ENCODE assay signal across 30 cellular contexts in the genomic region with DNA sequence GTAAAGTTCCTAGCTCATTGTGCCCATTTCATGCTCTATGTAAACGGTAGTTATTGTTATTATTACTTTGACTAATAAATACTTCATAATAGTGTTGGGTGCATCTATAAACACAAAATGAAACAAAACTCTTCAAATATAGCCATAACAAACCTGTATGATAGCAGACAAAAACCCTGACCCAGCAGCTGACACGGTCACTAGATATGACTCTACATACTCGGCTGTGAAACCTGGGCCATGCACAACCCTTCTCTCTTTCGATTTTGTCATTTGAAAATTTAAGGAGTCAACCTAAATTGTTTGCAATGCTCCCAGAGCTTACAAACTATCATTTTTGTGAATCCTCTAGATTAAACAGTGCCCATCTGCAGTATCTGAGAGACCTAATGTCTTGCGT. TPM values are rescaled to one million over a fixed set of nuclear protein-coding genes. Genes with fewer than 3 reads are reported as not detected.
DNase-seq lines count a peak whose midpoint lies in the region; ATAC-seq and TF ChIP-seq lines count a peak whose summit lies in the region.
"Had no signal": no experiment of that assay in that cellular context is flagged by ENCODE, and none has a peak within 500 bp of the region (broad histone marks: within the 10 kb centered on the region; RNA-seq: fewer than 3 reads in every experiment).

No MANE protein-coding gene starts in this region.

- H3K9me3 ChIP-seq in endodermal cell (ENCODE audit: control insufficient read depth, low read length): no peaks in the 10 kb centered on the region
- H3K9me3 ChIP-seq: ascending aorta, heart right ventricle, tibial nerve had no signal

- no peak overlapping the region for H3K27ac Mint-ChIP-seq in endodermal cell
- no peak overlapping the region for H3K27ac Mint-ChIP-seq in activated naive CD4-positive, alpha-beta T cell treated with anti-CD3 and anti-CD28 coated beads for 36 hours
- H3K27ac Mint-ChIP-seq: activated CD4-positive, alpha-beta T cell treated with anti-CD3 and anti-CD28 coated beads, Interleukin-2, amount 10 ng/mL, durations not matched to agents 24 days and 14 days; activated naive CD4-positive, alpha-beta T cell treated with anti-CD3 and anti-CD28 coated beads, Interleukin-2, amount 50 U/mL, for 72 hours; activated T-helper 1 cell treated with anti-CD3 and anti-CD28 coated beads, Interleukin-12 subunit alpha, Interleukin-12 subunit beta, Interleukin-2, Interleukin-4 antibody, amounts not matched to agents 30 ng/mL and 10 ng/mL and 1 ng/mL, durations not matched to agents 14 hours and 24 hours and 36 hours; CD4-positive, alpha-beta memory T cell; naive B cell; T-helper 1 cell treated with Interleukin-12 subunit alpha and Interleukin-12 subunit beta and Interleukin-4 antibody, amounts not matched to agents 30 μg/mL and 1 μg/mL, for 36 hours had no signal

- H3K27ac ChIP-seq in endodermal cell (ENCODE audit: low read depth, low read length): no peak overlapping the region
- H3K27ac ChIP-seq: ascending aorta, epithelial cell of prostate, tibial nerve had no signal

- H3K4me1 Mint-ChIP-seq in endodermal cell: peaks cover 53% of the 10 kb centered on the region
- peaks cover 3% of the 10 kb centered on the region for H3K4me1 Mint-ChIP-seq in activated naive CD4-positive, alpha-beta T cell treated with anti-CD3 and anti-CD28 coated beads for 36 hours (ENCODE audit: low read depth)
- H3K4me1 Mint-ChIP-seq: activated CD4-positive, alpha-beta T cell treated with anti-CD3 and anti-CD28 coated beads, Interleukin-2, amount 10 ng/mL, durations not matched to agents 24 days and 14 days; CD4-positive, alpha-beta memory T cell had no signal

- peak; percentile 60 for ATAC-seq in GM18870 (IDR thresholded peaks at IDR 0.05; ENCODE audit: unreplicated experiment)
- ATAC-seq in HG02763 (IDR thresholded peaks at IDR 0.05; ENCODE audit: unreplicated experiment): peak; percentile 31
- peak; percentile 30 for ATAC-seq in HG03469 (IDR thresholded peaks at IDR 0.05; ENCODE audit: unreplicated experiment)
- ATAC-seq: activated naive CD4-positive, alpha-beta T cell treated with anti-CD3 and anti-CD28 coated beads, Interleukin-2, amount 50 U/mL, for 72 hours; Panc1; stimulated activated naive CD8-positive, alpha-beta T cell treated with anti-CD3 and anti-CD28 coated beads, Interleukin-15, Interleukin-2, amounts not matched to agents 100 U/mL and 50 U/mL, for 24 hours had no signal

- DNase-seq in endodermal cell: no peak
- DNase-seq in DMS79 treated with DMSO at 0.1 percent for 48 hours (lab: John Stamatoyannopoulos, UW): no peak
- DNase-seq in HuH-7 (ENCODE audit: low spot score): no peak
- no peak for DNase-seq in activated naive CD4-positive, alpha-beta T cell treated with anti-CD3 and anti-CD28 coated beads for 36 hours
- DNase-seq in cardiac septum (ENCODE audit: low spot score): no peak
- DNase-seq: activated CD4-positive, alpha-beta T cell treated with anti-CD3 and anti-CD28 coated beads, Interleukin-2, amount 10 ng/mL, durations not matched to agents 24 days and 14 days; CD4-positive, alpha-beta memory T cell; DMS153; GF-D8; heart right ventricle; left cardiac atrium; naive B cell; NCI-H1048; NCI-H187 treated with DMSO at 0.1 percent for 48 hours; stimulated activated CD4-positive, alpha-beta T cell treated with anti-CD3 and anti-CD28 coated beads, Interleukin-2, amount 100 ng/mL, for 48 hours; stimulated activated naive CD8-positive, alpha-beta T cell treated with anti-CD3 and anti-CD28 coated beads, Interleukin-15, Interleukin-2, amounts not matched to agents 100 U/mL and 50 U/mL, for 24 hours had no signal

- H3K36me3 ChIP-seq in endodermal cell (ENCODE audit: control insufficient read depth, insufficient read depth, low read length): no peaks in the 10 kb centered on the region
- H3K36me3 ChIP-seq: ascending aorta, heart right ventricle, tibial nerve had no signal

- peaks cover 24% of the 10 kb centered on the region for H3K27me3 Mint-ChIP-seq in endodermal cell (ENCODE audit: insufficient read depth)
- peaks cover 24% of the 10 kb centered on the region for H3K27me3 Mint-ChIP-seq in activated naive CD4-positive, alpha-beta T cell treated with anti-CD3 and anti-CD28 coated beads for 36 hours (ENCODE audit: low read depth)

- H3K4me3 ChIP-seq in endodermal cell (ENCODE audit: low read length): peak overlapping the region; percentile 37
- H3K4me3 ChIP-seq: ascending aorta, heart right ventricle, smooth muscle cell, tibial nerve had no signal

- CTCF ChIA-PET in activated naive CD4-positive, alpha-beta T cell treated with anti-CD3 and anti-CD28 coated beads for 36 hours (lab: Charles Lee): interaction anchor here (1.1 to 2.3 kb wide), 3 partner anchors 9 to 154 kb away, joined by 3 to 7 read pairs (median 4); no protein-coding TSS in a partner anchor

- intact Hi-C loops in activated naive CD4-positive, alpha-beta T cell treated with anti-CD3 and anti-CD28 coated beads for 36 hours (cut with micrococcal nuclease): no loop called here
- intact Hi-C loops in cardiac septum (cut with DNase I): no loop called here

- TF ChIP-seq CTCF in endodermal cell (conservative IDR thresholded peaks at IDR 0.05): no peak

- H3K4me1 ChIP-seq in endodermal cell (ENCODE audit: control insufficient read depth, insufficient read depth, low read length): peaks cover 10% of the 10 kb centered on the region
- H3K4me1 ChIP-seq: tibial nerve had no signal

- H3K9ac ChIP-seq in endodermal cell (ENCODE audit: extremely low read depth, low read length, poor library complexity, severe bottlenecking): no peak overlapping the region

- 79 to 100% methylated on average over 3 to 4 of the region's 5 CpGs for WGBS in endodermal cell (ENCODE audit: insufficient coverage in 1 of 2, insufficient read length in 1 of 2), 2 experiments

- H3K36me3 Mint-ChIP-seq in endodermal cell (ENCODE audit: low read depth): no peaks in the 10 kb centered on the region
- H3K36me3 Mint-ChIP-seq in activated naive CD4-positive, alpha-beta T cell treated with anti-CD3 and anti-CD28 coated beads for 36 hours (ENCODE audit: low read depth): no peaks in the 10 kb centered on the region
- H3K36me3 Mint-ChIP-seq: activated naive CD4-positive, alpha-beta T cell treated with anti-CD3 and anti-CD28 coated beads, Interleukin-2, amount 50 U/mL, for 72 hours; CD4-positive, alpha-beta memory T cell had no signal

- H3K9me3 Mint-ChIP-seq in endodermal cell: no peaks in the 10 kb centered on the region
- no peaks in the 10 kb centered on the region for H3K9me3 Mint-ChIP-seq in activated naive CD4-positive, alpha-beta T cell treated with anti-CD3 and anti-CD28 coated beads for 36 hours
- H3K9me3 Mint-ChIP-seq: activated CD4-positive, alpha-beta T cell treated with anti-CD3 and anti-CD28 coated beads, Interleukin-2, amount 10 ng/mL, durations not matched to agents 24 days and 14 days; activated naive CD4-positive, alpha-beta T cell treated with anti-CD3 and anti-CD28 coated beads, Interleukin-2, amount 50 U/mL, for 72 hours; activated T-helper 1 cell treated with anti-CD3 and anti-CD28 coated beads, Interleukin-12 subunit alpha, Interleukin-12 subunit beta, Interleukin-2, Interleukin-4 antibody, amounts not matched to agents 30 ng/mL and 10 ng/mL and 1 ng/mL, durations not matched to agents 14 hours and 24 hours and 36 hours; T-helper 1 cell treated with Interleukin-12 subunit alpha and Interleukin-12 subunit beta and Interleukin-4 antibody, amounts not matched to agents 30 μg/mL and 1 μg/mL, for 36 hours had no signal

- no peak overlapping the region for H3K4me3 Mint-ChIP-seq in endodermal cell
- H3K4me3 Mint-ChIP-seq in activated naive CD4-positive, alpha-beta T cell treated with anti-CD3 and anti-CD28 coated beads for 36 hours: no peak overlapping the region
- H3K4me3 Mint-ChIP-seq: activated CD4-positive, alpha-beta T cell treated with anti-CD3 and anti-CD28 coated beads, Interleukin-2, amount 10 ng/mL, durations not matched to agents 24 days and 14 days; activated T-helper 1 cell treated with anti-CD3 and anti-CD28 coated beads, Interleukin-12 subunit alpha, Interleukin-12 subunit beta, Interleukin-2, Interleukin-4 antibody, amounts not matched to agents 30 ng/mL and 10 ng/mL and 1 ng/mL, durations not matched to agents 14 hours and 24 hours and 36 hours; CD4-positive, alpha-beta memory T cell; T-helper 1 cell treated with Interleukin-12 subunit alpha and Interleukin-12 subunit beta and Interleukin-4 antibody, amounts not matched to agents 30 μg/mL and 1 μg/mL, for 36 hours had no signal

- H3K27me3 ChIP-seq in endodermal cell (ENCODE audit: control insufficient read depth, insufficient read depth, low read length, poor library complexity, severe bottlenecking): no peaks in the 10 kb centered on the region
- H3K27me3 ChIP-seq: ascending aorta, heart right ventricle, tibial nerve had no signal

RNA-seq across cellular contexts. Expression of gene RGS13, which starts 8.0 kb away (rescaled TPM):
- total RNA-seq in endodermal cell (not detected), cardiac septum (0.27 TPM)
- 0.25 TPM for polyA plus RNA-seq in endodermal cell (2013, experiment 1 of 2)
- 0.17 TPM for polyA plus RNA-seq in endodermal cell (2013, experiment 2 of 2)
- total RNA-seq in activated naive CD4-positive, alpha-beta T cell treated with anti-CD3 and anti-CD28 coated beads for 36 hours: not detected
- total RNA-seq: activated CD4-positive, alpha-beta T cell treated with anti-CD3 and anti-CD28 coated beads, Interleukin-2, amount 10 ng/mL, durations not matched to agents 24 days and 14 days; activated naive CD4-positive, alpha-beta T cell treated with anti-CD3 and anti-CD28 coated beads, Interleukin-2, amount 50 U/mL, for 72 hours; activated T-helper 1 cell treated with anti-CD3 and anti-CD28 coated beads, Interleukin-12 subunit alpha, Interleukin-12 subunit beta, Interleukin-2, Interleukin-4 antibody, amounts not matched to agents 30 ng/mL and 10 ng/mL and 1 ng/mL, durations not matched to agents 14 hours and 24 hours and 36 hours; ascending aorta; CD4-positive, alpha-beta memory T cell; fibroblast of villous mesenchyme; LHCN-M2; SK-MEL-5; smooth muscle cell had no signal
- polyA plus RNA-seq: CD4-positive, alpha-beta memory T cell had no signal

RNA-seq across cellular contexts. Expression of gene RGS1, which starts 52.3 kb away (rescaled TPM):
- not detected for total RNA-seq in endodermal cell
- 1.2 TPM for polyA plus RNA-seq in endodermal cell (2013, experiment 1 of 2)
- polyA plus RNA-seq in endodermal cell (2013, experiment 2 of 2): 1.2 TPM
- 1 to 10 TPM; 4.4 to 6.0 TPM for total RNA-seq in activated naive CD4-positive, alpha-beta T cell treated with anti-CD3 and anti-CD28 coated beads for 36 hours
- total RNA-seq in cardiac septum: 2.6 TPM
- total RNA-seq: fibroblast of villous mesenchyme had no signal
